In the genomic region with DNA sequence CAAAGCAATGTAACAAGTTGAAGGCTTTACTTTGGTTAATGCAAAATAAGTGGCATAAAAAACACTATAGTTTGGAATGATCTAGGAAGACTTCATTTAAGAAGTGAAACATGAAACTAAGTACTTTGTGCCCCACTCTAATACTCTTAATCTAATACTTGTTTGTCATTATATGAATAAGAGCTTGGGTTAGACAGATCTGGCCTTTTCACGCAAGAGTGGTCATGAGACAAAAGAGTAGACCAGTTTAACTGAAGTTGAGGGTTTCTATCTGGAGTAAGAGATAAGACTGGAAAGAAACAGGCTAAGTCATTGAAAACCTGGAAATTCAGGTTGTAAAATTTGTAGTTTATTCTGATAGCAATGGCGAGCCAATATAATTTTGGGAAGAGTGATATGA, we compare ENCODE assay signal across 1 cellular context.
TF ChIP-seq lines count a peak whose summit lies in the region.

No MANE protein-coding gene starts in this region.

TF ChIP-seq in GM12878, 131 proteins besides CTCF, POLR2A, EP300 and RAD21 (continued from another document):
- TF ChIP-seq, protein P1, sequence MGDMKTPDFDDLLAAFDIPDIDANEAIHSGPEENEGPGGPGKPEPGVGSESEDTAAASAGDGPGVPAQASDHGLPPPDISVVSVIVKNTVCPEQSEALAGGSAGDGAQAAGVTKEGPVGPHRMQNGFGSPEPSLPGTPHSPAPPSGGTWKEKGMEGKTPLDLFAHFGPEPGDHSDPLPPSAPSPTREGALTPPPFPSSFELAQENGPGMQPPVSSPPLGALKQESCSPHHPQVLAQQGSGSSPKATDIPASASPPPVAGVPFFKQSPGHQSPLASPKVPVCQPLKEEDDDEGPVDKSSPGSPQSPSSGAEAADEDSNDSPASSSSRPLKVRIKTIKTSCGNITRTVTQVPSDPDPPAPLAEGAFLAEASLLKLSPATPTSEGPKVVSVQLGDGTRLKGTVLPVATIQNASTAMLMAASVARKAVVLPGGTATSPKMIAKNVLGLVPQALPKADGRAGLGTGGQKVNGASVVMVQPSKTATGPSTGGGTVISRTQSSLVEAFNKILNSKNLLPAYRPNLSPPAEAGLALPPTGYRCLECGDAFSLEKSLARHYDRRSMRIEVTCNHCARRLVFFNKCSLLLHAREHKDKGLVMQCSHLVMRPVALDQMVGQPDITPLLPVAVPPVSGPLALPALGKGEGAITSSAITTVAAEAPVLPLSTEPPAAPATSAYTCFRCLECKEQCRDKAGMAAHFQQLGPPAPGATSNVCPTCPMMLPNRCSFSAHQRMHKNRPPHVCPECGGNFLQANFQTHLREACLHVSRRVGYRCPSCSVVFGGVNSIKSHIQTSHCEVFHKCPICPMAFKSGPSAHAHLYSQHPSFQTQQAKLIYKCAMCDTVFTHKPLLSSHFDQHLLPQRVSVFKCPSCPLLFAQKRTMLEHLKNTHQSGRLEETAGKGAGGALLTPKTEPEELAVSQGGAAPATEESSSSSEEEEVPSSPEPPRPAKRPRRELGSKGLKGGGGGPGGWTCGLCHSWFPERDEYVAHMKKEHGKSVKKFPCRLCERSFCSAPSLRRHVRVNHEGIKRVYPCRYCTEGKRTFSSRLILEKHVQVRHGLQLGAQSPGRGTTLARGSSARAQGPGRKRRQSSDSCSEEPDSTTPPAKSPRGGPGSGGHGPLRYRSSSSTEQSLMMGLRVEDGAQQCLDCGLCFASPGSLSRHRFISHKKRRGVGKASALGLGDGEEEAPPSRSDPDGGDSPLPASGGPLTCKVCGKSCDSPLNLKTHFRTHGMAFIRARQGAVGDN (IDR thresholded peaks at IDR 0.05): no peak
- TF ChIP-seq IKZF2 (IDR thresholded peaks at IDR 0.05): peak in 1 of 2 experiments; percentile 46; a peak in 2 of 4 replicates
- no peak for TF ChIP-seq ZNF207 (IDR thresholded peaks at IDR 0.05; ENCODE audit: borderline replicate concordance)
- TF ChIP-seq, protein P2, sequence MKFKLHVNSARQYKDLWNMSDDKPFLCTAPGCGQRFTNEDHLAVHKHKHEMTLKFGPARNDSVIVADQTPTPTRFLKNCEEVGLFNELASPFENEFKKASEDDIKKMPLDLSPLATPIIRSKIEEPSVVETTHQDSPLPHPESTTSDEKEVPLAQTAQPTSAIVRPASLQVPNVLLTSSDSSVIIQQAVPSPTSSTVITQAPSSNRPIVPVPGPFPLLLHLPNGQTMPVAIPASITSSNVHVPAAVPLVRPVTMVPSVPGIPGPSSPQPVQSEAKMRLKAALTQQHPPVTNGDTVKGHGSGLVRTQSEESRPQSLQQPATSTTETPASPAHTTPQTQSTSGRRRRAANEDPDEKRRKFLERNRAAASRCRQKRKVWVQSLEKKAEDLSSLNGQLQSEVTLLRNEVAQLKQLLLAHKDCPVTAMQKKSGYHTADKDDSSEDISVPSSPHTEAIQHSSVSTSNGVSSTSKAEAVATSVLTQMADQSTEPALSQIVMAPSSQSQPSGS (IDR thresholded peaks at IDR 0.05; ENCODE audit: low read length): peak; percentile 25; the same call in 1 of the 2 replicates
- TF ChIP-seq PML (IDR thresholded peaks at IDR 0.05; ENCODE audit: low read length): no peak
- TF ChIP-seq NFIC (IDR thresholded peaks at IDR 0.05; ENCODE audit: low read depth, low read length): peak; percentile 50; the same call in 1 of the 2 replicates
- peak; percentile 30; the same call in 1 of the 2 replicates for TF ChIP-seq MTA3 (IDR thresholded peaks at IDR 0.05; ENCODE audit: borderline replicate concordance, low read length)
- TF ChIP-seq BMI1 (IDR thresholded peaks at IDR 0.05; ENCODE audit: borderline replicate concordance): no peak
- TF ChIP-seq, protein P3, sequence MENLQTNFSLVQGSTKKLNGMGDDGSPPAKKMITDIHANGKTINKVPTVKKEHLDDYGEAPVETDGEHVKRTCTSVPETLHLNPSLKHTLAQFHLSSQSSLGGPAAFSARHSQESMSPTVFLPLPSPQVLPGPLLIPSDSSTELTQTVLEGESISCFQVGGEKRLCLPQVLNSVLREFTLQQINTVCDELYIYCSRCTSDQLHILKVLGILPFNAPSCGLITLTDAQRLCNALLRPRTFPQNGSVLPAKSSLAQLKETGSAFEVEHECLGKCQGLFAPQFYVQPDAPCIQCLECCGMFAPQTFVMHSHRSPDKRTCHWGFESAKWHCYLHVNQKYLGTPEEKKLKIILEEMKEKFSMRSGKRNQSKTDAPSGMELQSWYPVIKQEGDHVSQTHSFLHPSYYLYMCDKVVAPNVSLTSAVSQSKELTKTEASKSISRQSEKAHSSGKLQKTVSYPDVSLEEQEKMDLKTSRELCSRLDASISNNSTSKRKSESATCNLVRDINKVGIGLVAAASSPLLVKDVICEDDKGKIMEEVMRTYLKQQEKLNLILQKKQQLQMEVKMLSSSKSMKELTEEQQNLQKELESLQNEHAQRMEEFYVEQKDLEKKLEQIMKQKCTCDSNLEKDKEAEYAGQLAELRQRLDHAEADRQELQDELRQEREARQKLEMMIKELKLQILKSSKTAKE (IDR thresholded peaks at IDR 0.05; ENCODE audit: low read depth, poor library complexity, severe bottlenecking): peak; percentile 16
- no peak for TF ChIP-seq GATAD2B (conservative IDR thresholded peaks at IDR 0.05; ENCODE audit: low read depth)
- TF ChIP-seq PAX5 (IDR thresholded peaks at IDR 0.05; ENCODE audit: borderline replicate concordance, low read depth, low read length): peak; percentile 81; the same call in 1 of the 2 replicates
